8 cellular contexts compared by ENCODE assay signal in the genomic region with DNA sequence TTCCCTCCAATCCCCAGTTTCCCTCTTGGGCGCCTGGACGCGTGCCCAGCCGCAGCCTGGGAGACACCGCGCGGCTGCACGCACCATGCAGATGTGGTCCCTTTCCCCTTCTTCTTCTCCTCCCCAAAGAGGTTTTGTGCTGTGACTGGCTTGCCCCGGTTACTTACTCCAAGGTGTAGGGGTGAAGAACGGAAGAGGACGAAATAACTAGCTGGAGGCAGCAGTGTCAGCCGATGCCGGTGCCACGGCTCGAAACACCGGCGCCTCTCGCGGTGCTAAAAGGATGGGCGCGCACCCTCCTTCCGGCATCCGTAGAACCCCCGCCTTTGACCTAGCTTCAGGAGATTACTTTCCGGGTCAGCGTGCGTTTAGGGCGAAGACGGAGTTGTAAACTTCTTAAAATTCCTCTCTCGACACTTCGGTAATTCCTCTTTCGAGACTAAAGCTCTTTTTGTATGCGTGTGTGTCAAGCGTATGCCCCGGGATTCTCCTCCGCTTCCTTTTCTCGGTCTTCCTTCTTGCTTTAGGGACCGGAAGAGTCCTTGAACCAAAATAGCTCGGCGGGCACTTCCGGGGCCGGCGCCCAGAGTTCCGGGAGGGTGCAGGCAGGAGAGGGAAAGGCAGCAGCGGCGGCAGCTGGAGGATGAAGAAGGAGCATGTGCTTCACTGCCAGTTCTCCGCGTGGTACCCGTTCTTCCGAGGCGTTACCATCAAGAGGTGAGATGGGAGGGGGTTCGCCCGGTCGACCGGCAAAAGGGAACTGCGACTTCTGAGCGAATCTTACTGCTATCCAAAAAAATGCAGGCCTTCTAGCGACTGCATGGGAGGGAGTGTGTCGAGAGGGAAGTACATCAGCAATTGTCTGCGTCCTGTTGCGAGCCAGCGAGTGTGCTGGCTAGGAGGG. TPM values are rescaled to one million over a fixed set of nuclear protein-coding genes. Genes with fewer than 3 reads are reported as not detected.
A peak's percentile ranks its signal among the peaks of the same experiment; 100 is the strongest.
DNase-seq lines count a peak whose midpoint lies in the region; ATAC-seq, FAIRE-seq and TF ChIP-seq lines count a peak whose summit lies in the region.

CDC123 (plus strand) TSS at position 586 of the 904 bp plus-strand sequence; CDS start at position 644, 58 bp downstream.
NUDT5 (minus strand) TSS at position 289 of the 904 bp plus-strand sequence. CDS start 9,600 bp downstream, outside the sequence.

- TF ChIP-seq EP300 in neural cell (conservative IDR thresholded peaks at IDR 0.05; ENCODE audit: poor library complexity, severe bottlenecking): peak; percentile 45

- H3K27me3 Mint-ChIP-seq in stimulated activated naive CD8-positive, alpha-beta T cell treated with anti-CD3 and anti-CD28 coated beads, Interleukin-15, amount 100 ng/mL, for 72 hours: no peaks in the 10 kb centered on the region

- H3K27me3 ChIP-seq in HAP-1 (ENCODE audit: low read depth): no peaks in the 10 kb centered on the region
- H3K27me3 ChIP-seq in MG63: no peaks in the 10 kb centered on the region
- H3K27me3 ChIP-seq in neural cell (ENCODE audit: insufficient read depth, low read depth, low read length): no peaks in the 10 kb centered on the region

- H3F3A ChIP-seq in neural cell (ENCODE audit: insufficient read depth, low read length, poor library complexity, severe bottlenecking): no peaks in the 10 kb centered on the region

- H4K20me1 ChIP-seq in neural cell (ENCODE audit: insufficient read depth): no peaks in the 10 kb centered on the region

- peak; percentile 8 for FAIRE-seq in G401.6 (lab: Jason Lieb, UNC)

- peaks cover 57% of the 10 kb centered on the region for H3K4me1 Mint-ChIP-seq in stimulated activated naive CD8-positive, alpha-beta T cell treated with anti-CD3 and anti-CD28 coated beads, Interleukin-15, amount 100 ng/mL, for 72 hours

- ATAC-seq in stimulated activated naive CD8-positive, alpha-beta T cell treated with anti-CD3 and anti-CD28 coated beads, Interleukin-15, amount 100 ng/mL, for 72 hours: peak; percentile 98

- H3K27ac Mint-ChIP-seq in stimulated activated naive CD8-positive, alpha-beta T cell treated with anti-CD3 and anti-CD28 coated beads, Interleukin-15, amount 100 ng/mL, for 72 hours: peak within 1 kb of the TSS; percentile 98 to 99

- TF ChIP-seq CTCF in fibroblast of villous mesenchyme (IDR thresholded peaks at IDR 0.05; ENCODE audit: insufficient read depth, low read depth, low read length) (no peak), neural cell (IDR thresholded peaks at IDR 0.05; ENCODE audit: poor library complexity, severe bottlenecking) (peak; percentile 39)

- no peaks in the 10 kb centered on the region for H3K9me2 ChIP-seq in neural cell (ENCODE audit: insufficient read depth, low read length)

- no peaks in the 10 kb centered on the region for H3K9me3 Mint-ChIP-seq in stimulated activated naive CD8-positive, alpha-beta T cell treated with anti-CD3 and anti-CD28 coated beads, Interleukin-15, amount 100 ng/mL, for 72 hours

- in situ Hi-C loops in HAP-1 (cut with MboI; ENCODE audit: low sequenced_read_pairs): no loop called here

- peak; percentile 88 to 93 for DNase-seq in HAP-1 (ENCODE audit: low spot score in 2 of 2)
- DNase-seq in MG63: peak; percentile 90
- DNase-seq in SIG-M5 (lab: John Stamatoyannopoulos, UW): peak; percentile 58
- DNase-seq in activated gamma-delta T cell (lab: John Stamatoyannopoulos, UW): peak; percentile 63
- peak; percentile 93 for DNase-seq in fibroblast of villous mesenchyme (ENCODE audit: low read depth)
- DNase-seq in stimulated activated naive CD8-positive, alpha-beta T cell treated with anti-CD3 and anti-CD28 coated beads, Interleukin-15, amount 100 ng/mL, for 72 hours: peak; percentile 84 to 88

- peak within 1 kb of the TSS; percentile 69 for H3K4me3 ChIP-seq in HAP-1
- peak within 1 kb of the TSS; percentile 87 for H3K4me3 ChIP-seq in MG63
- peak within 1 kb of the TSS; percentile 75 for H3K4me3 ChIP-seq in fibroblast of villous mesenchyme (ENCODE audit: low read depth, low read length)
- H3K4me3 ChIP-seq in neural cell (ENCODE audit: low read length): peak within 1 kb of the TSS; percentile 100

- peak within 1 kb of the TSS; percentile 88 for H3K4me2 ChIP-seq in neural cell (ENCODE audit: low read length)

- peak; percentile 22 for TF ChIP-seq RAD21 in neural cell (conservative IDR thresholded peaks at IDR 0.05)

- H3K9me3 ChIP-seq in HAP-1 (no peaks in the 10 kb centered on the region), MG63 (no peaks in the 10 kb centered on the region), neural cell (ENCODE audit: low read length) (no peaks in the 10 kb centered on the region)

- peaks cover 29% of the 10 kb centered on the region for H3K36me3 ChIP-seq in HAP-1 (replicated peaks)
- H3K36me3 ChIP-seq in MG63: peaks cover 30% of the 10 kb centered on the region
- no peaks in the 10 kb centered on the region for H3K36me3 ChIP-seq in neural cell (ENCODE audit: insufficient read depth, low read length)

- H3K27ac ChIP-seq in neural cell (ENCODE audit: low read length): peak within 1 kb of the TSS; percentile 74

- H3K9ac ChIP-seq in neural cell (ENCODE audit: low read length): peak within 1 kb of the TSS; percentile 80

- H3K4me1 ChIP-seq in HAP-1: peaks cover 14% of the 10 kb centered on the region

- peak within 1 kb of the TSS; percentile 100 for H2AFZ ChIP-seq in neural cell (ENCODE audit: low read depth, low read length)

- peaks cover 48% of the 10 kb centered on the region for H3K79me2 ChIP-seq in neural cell (replicated peaks; ENCODE audit: insufficient read depth, low read length)

- peak within 1 kb of the TSS; percentile 94 to 97 for H3K4me3 Mint-ChIP-seq in stimulated activated naive CD8-positive, alpha-beta T cell treated with anti-CD3 and anti-CD28 coated beads, Interleukin-15, amount 100 ng/mL, for 72 hours

TF ChIP-seq in neural cell, 6 proteins besides CTCF, POLR2A, EP300 and RAD21:
- TF ChIP-seq EZH2 (IDR thresholded peaks at IDR 0.05; ENCODE audit: borderline replicate concordance, insufficient read depth, low read length, poor library complexity, severe bottlenecking): no peak
- TF ChIP-seq POLR2AphosphoS5 (IDR thresholded peaks at IDR 0.05): peak; percentile 59
- TF ChIP-seq TAF1 (IDR thresholded peaks at IDR 0.05; ENCODE audit: low read depth): peak; percentile 80
- TF ChIP-seq MXI1 (conservative IDR thresholded peaks at IDR 0.05; ENCODE audit: poor library complexity, severe bottlenecking): peak; percentile 95
- no peak for TF ChIP-seq SMC3 (conservative IDR thresholded peaks at IDR 0.05; ENCODE audit: poor library complexity)
- TF ChIP-seq, protein P1, sequence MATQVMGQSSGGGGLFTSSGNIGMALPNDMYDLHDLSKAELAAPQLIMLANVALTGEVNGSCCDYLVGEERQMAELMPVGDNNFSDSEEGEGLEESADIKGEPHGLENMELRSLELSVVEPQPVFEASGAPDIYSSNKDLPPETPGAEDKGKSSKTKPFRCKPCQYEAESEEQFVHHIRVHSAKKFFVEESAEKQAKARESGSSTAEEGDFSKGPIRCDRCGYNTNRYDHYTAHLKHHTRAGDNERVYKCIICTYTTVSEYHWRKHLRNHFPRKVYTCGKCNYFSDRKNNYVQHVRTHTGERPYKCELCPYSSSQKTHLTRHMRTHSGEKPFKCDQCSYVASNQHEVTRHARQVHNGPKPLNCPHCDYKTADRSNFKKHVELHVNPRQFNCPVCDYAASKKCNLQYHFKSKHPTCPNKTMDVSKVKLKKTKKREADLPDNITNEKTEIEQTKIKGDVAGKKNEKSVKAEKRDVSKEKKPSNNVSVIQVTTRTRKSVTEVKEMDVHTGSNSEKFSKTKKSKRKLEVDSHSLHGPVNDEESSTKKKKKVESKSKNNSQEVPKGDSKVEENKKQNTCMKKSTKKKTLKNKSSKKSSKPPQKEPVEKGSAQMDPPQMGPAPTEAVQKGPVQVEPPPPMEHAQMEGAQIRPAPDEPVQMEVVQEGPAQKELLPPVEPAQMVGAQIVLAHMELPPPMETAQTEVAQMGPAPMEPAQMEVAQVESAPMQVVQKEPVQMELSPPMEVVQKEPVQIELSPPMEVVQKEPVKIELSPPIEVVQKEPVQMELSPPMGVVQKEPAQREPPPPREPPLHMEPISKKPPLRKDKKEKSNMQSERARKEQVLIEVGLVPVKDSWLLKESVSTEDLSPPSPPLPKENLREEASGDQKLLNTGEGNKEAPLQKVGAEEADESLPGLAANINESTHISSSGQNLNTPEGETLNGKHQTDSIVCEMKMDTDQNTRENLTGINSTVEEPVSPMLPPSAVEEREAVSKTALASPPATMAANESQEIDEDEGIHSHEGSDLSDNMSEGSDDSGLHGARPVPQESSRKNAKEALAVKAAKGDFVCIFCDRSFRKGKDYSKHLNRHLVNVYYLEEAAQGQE (IDR thresholded peaks at IDR 0.05; ENCODE audit: borderline replicate concordance): peak; percentile 43

RNA-seq across cellular contexts. Expression of gene CDC123, which starts in this region (rescaled TPM):
- 201 and 294 TPM in 2 replicates for total RNA-seq in MG63 (2014; rRNA removed; shearing (Covaris generic); ENCODE audit: low replicate concordance)
- total RNA-seq in fibroblast of villous mesenchyme: 124 and 143 TPM in 2 replicates
- polyA plus RNA-seq in neural cell: 104 and 110 TPM in 2 replicates
- 117 and 122 TPM in 2 replicates for polyA minus RNA-seq in neural cell

RNA-seq across cellular contexts. Expression of gene NUDT5, which starts in this region (rescaled TPM):
- 67.7 and 78.4 TPM in 2 replicates for total RNA-seq in MG63 (2014; rRNA removed; shearing (Covaris generic); ENCODE audit: low replicate concordance)
- 59.2 and 64.1 TPM in 2 replicates for total RNA-seq in fibroblast of villous mesenchyme
- 33.9 and 44.2 TPM in 2 replicates for polyA plus RNA-seq in neural cell
- 22.9 and 32.9 TPM in 2 replicates for polyA minus RNA-seq in neural cell

Comparison
In these comparisons a context has a peak if more than half of its experiments do, and no peak if none do; other contexts are left out.
1. Peak in every context shown above with its lines: DNase-seq, ATAC-seq, H3K4me3 ChIP-seq and H3K27ac ChIP-seq.